In the genomic region with DNA sequence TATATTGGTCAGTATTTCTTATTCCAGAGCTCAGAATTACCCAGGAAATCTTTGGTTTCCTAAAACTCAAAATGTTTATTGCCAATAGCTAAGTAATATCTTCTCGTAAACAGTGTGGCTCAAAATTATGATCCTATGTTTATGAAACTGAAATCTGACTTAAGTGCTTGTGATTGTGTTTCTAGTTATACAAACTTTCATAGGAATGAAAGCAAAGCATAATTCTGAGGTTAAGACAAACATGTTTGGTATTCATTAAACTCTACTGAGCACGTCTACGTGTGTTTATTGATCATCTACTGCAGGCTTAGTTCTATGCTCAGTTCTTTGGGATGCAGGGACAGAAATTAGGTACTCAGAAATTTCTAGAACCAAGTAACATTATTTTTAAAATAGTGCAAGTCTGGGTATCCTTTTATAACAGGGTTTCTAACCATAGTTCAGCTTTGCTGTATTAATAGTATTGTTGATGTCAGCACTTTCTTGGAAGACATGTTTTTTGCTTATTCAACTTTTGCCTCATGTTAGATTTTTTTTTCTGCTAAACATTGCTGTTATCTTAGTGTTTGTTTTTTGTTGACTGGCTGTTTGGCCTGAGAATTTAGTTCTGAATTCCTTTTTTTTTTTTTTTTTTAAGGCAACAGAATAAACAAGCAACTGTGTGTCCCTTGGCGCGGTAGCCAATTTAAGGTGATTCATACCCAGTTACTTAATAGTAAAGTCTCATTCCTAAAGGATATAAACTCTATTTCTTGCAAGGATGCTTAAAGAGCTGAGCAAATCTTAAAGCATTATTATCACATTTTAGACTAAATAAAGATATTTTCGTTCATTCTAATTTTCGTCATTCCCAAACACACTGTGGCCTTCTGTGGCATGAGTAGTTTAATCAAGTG, we compare ENCODE assay signal across 1 cellular context.
TF ChIP-seq lines count a peak whose summit lies in the region.

No MANE protein-coding gene starts in this region.

TF ChIP-seq in K562, 482 proteins besides CTCF, POLR2A, EP300 and RAD21:
- peak; percentile 90 for TF ChIP-seq ZNF316 (IDR thresholded peaks at IDR 0.05)
- no peak for TF ChIP-seq HNRNPLL (IDR thresholded peaks at IDR 0.05; ENCODE audit: low read depth, low read length, poor library complexity, severe bottlenecking)
- TF ChIP-seq MAFK (IDR thresholded peaks at IDR 0.05; ENCODE audit: low read length): peak; percentile 85
- peak; percentile 75 for TF ChIP-seq MAFG (tag; conservative IDR thresholded peaks at IDR 0.05)
- peak; percentile 65 for TF ChIP-seq C11orf30 (IDR thresholded peaks at IDR 0.05; ENCODE audit: low read depth)
- TF ChIP-seq MAFF (IDR thresholded peaks at IDR 0.05; ENCODE audit: low read length): peak; percentile 82
- no peak for TF ChIP-seq SRSF1 (IDR thresholded peaks at IDR 0.05; ENCODE audit: low read depth, low read length)
TF ChIP-seq in K562: peak in this region for 5.
